Comparison of ENCODE assay signal across 16 cellular contexts in genomic region chr11:84721561-84721961, GRCh38.
DNase-seq lines count a peak whose midpoint lies in the region; ATAC-seq, FAIRE-seq and TF ChIP-seq lines count a peak whose summit lies in the region.
"Had no signal": no experiment of that assay in that cellular context is flagged by ENCODE, and none has a peak within 500 bp of the region (broad histone marks: within the 10 kb centered on the region; RNA-seq: fewer than 3 reads in every experiment).

No MANE protein-coding gene starts in this region.

- H3K27ac ChIP-seq in mesendoderm (ENCODE audit: low read depth, low read length) (no peak overlapping the region), tibial artery (no peak overlapping the region)
- H3K27ac ChIP-seq: adrenal gland, epithelial cell of prostate had no signal

- no peak overlapping the region for H3K4me3 ChIP-seq in mesendoderm (ENCODE audit: low read length)
- H3K4me3 ChIP-seq in tibial artery = peak overlapping the region; percentile 61 to 62

- no peak for DNase-seq in activated naive CD4-positive, alpha-beta T cell treated with anti-CD3 and anti-CD28 coated beads, Interleukin-2, amount 50 U/mL, for 16 hours
- no peak for DNase-seq in activated naive CD8-positive, alpha-beta T cell treated with anti-CD3 and anti-CD28 coated beads for 36 hours
- no peak for DNase-seq in mesendoderm
- DNase-seq in tibial artery = no peak
- no peak for DNase-seq in NCI-H2196 (lab: John Stamatoyannopoulos, UW; ENCODE audit: unreplicated experiment)
- no peak for DNase-seq in HTR-8/SVneo (ENCODE audit: insufficient read length, low spot score)
- DNase-seq: Caco-2, NCI-H1694 treated with DMSO at 0.1 percent for 48 hours, NCI-H524 treated with DMSO at 0.1 percent for 48 hours had no signal

- no peaks in the 10 kb centered on the region for H3K36me3 ChIP-seq in mesendoderm (ENCODE audit: control insufficient read depth, insufficient read depth, low read length)
- no peaks in the 10 kb centered on the region for H3K36me3 ChIP-seq in tibial artery
- H3K36me3 ChIP-seq: adrenal gland, thyroid gland had no signal

- no peak overlapping the region for H4K8ac ChIP-seq in mesendoderm (ENCODE audit: low read depth, low read length)

- no peak for TF ChIP-seq CTCF in tibial artery (IDR thresholded peaks at IDR 0.05)

- no peaks in the 10 kb centered on the region for H3K36me3 Mint-ChIP-seq in activated naive CD4-positive, alpha-beta T cell treated with anti-CD3 and anti-CD28 coated beads, Interleukin-2, amount 50 U/mL, for 24 hours
- no peaks in the 10 kb centered on the region for H3K36me3 Mint-ChIP-seq in activated naive CD8-positive, alpha-beta T cell treated with anti-CD3 and anti-CD28 coated beads for 36 hours

- H3K79me2 ChIP-seq in mesendoderm (ENCODE audit: control insufficient read depth, insufficient read depth, low read length) = no peaks in the 10 kb centered on the region

- H3K9ac ChIP-seq in mesendoderm (ENCODE audit: low read length) = peak overlapping the region; percentile 65

- no peak overlapping the region for H3K4ac ChIP-seq in mesendoderm (ENCODE audit: low read depth, low read length)

- H3K4me1 Mint-ChIP-seq in activated naive CD4-positive, alpha-beta T cell treated with anti-CD3 and anti-CD28 coated beads, Interleukin-2, amount 50 U/mL, for 24 hours = peaks cover 7% of the 10 kb centered on the region
- no peaks in the 10 kb centered on the region for H3K4me1 Mint-ChIP-seq in activated naive CD8-positive, alpha-beta T cell treated with anti-CD3 and anti-CD28 coated beads for 36 hours

- H3K4me2 ChIP-seq in mesendoderm (ENCODE audit: low read length) = no peak overlapping the region

- no CpG with 5 or more reads among the region's 1 CpG for WGBS in mesendoderm (ENCODE audit: extremely low coverage, insufficient coverage, low lambda C conversion rate)

- H2BK5ac ChIP-seq in mesendoderm (ENCODE audit: low read length) = peak overlapping the region; percentile 54

- H3K79me1 ChIP-seq in mesendoderm (ENCODE audit: low read length) = no peaks in the 10 kb centered on the region

- H3K27me3 Mint-ChIP-seq in activated naive CD4-positive, alpha-beta T cell treated with anti-CD3 and anti-CD28 coated beads, Interleukin-2, amount 50 U/mL, for 24 hours = peaks cover 3% of the 10 kb centered on the region
- peaks cover 10% of the 10 kb centered on the region for H3K27me3 Mint-ChIP-seq in activated naive CD8-positive, alpha-beta T cell treated with anti-CD3 and anti-CD28 coated beads for 36 hours

- no peak overlapping the region for H3K23ac ChIP-seq in mesendoderm (ENCODE audit: low read length)

- peak overlapping the region; percentile 67 for H3K4me3 Mint-ChIP-seq in activated naive CD4-positive, alpha-beta T cell treated with anti-CD3 and anti-CD28 coated beads, Interleukin-2, amount 50 U/mL, for 24 hours
- H3K4me3 Mint-ChIP-seq in activated naive CD8-positive, alpha-beta T cell treated with anti-CD3 and anti-CD28 coated beads for 36 hours = peak overlapping the region; percentile 57

- no peak for FAIRE-seq in HTR-8/SVneo (lab: Jason Lieb, UNC)
- FAIRE-seq: G401.6, keratinocyte had no signal

- H3K9me3 ChIP-seq in tibial artery = no peaks in the 10 kb centered on the region
- H3K9me3 ChIP-seq: adrenal gland, Caco-2, thyroid gland had no signal

- no peak for ATAC-seq in GM21825 (IDR thresholded peaks at IDR 0.05; ENCODE audit: unreplicated experiment)

- H3K4me1 ChIP-seq in mesendoderm (ENCODE audit: control insufficient read depth, low read depth, low read length) (peaks cover 2% of the 10 kb centered on the region), tibial artery (peaks cover 0 to 20% (median 10%) of the 10 kb centered on the region in 4 donors)
- H3K4me1 ChIP-seq: adrenal gland, Caco-2 had no signal

- peak overlapping the region; percentile 32 for H3K18ac ChIP-seq in mesendoderm (ENCODE audit: low read length)

- peak overlapping the region; percentile 80 for H2BK15ac ChIP-seq in mesendoderm (replicated peaks; ENCODE audit: low read depth)

- H2AK5ac ChIP-seq in mesendoderm (ENCODE audit: low read length) = no peak overlapping the region

- H2BK120ac ChIP-seq in mesendoderm (ENCODE audit: low read depth, low read length) = no peak overlapping the region

- H3K56ac ChIP-seq in mesendoderm (ENCODE audit: low read length) = peak overlapping the region; percentile 25

- intact Hi-C loops in tibial artery (cut with DNase I; ENCODE audit: low total_unique reads) = no loop called here

- H3K27ac Mint-ChIP-seq in activated naive CD4-positive, alpha-beta T cell treated with anti-CD3 and anti-CD28 coated beads, Interleukin-2, amount 50 U/mL, for 24 hours = peak overlapping the region; percentile 24
- H3K27ac Mint-ChIP-seq in activated naive CD8-positive, alpha-beta T cell treated with anti-CD3 and anti-CD28 coated beads for 36 hours = no peak overlapping the region

- H4K5ac ChIP-seq in mesendoderm (ENCODE audit: low read length) = no peak overlapping the region

- H3K27me3 ChIP-seq in mesendoderm (ENCODE audit: insufficient read depth, low read length, poor library complexity) (no peaks in the 10 kb centered on the region), tibial artery (no peaks in the 10 kb centered on the region)
- H3K27me3 ChIP-seq: adrenal gland, thyroid gland had no signal

- no peaks in the 10 kb centered on the region for H3K9me3 Mint-ChIP-seq in activated naive CD4-positive, alpha-beta T cell treated with anti-CD3 and anti-CD28 coated beads, Interleukin-2, amount 50 U/mL, for 24 hours
- peaks cover 2% of the 10 kb centered on the region for H3K9me3 Mint-ChIP-seq in activated naive CD8-positive, alpha-beta T cell treated with anti-CD3 and anti-CD28 coated beads for 36 hours
